In the genomic region with DNA sequence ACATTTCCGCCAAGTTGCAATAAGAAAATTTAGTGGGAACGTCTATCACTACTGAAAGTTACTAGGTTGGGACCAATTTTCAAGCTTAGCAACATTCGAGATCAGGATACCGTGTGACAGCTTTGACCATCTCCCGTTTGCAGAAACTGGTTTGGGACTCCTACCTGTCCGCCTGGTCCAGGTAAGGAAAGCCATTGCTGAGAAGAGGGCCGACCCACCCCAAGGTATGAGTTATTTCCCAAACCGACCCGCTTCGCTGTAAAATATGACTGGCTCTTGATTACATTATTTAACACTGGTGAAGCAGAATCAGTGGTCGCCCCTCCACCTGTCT, we compare ENCODE assay signal across 8 cellular contexts. TPM values are rescaled to one million over a fixed set of nuclear protein-coding genes. Genes with fewer than 3 reads are reported as not detected.
DNase-seq lines count a peak whose midpoint lies in the region; ATAC-seq and TF ChIP-seq lines count a peak whose summit lies in the region.

No MANE protein-coding gene starts in this region.

- H3K27me3 ChIP-seq in Caco-2 (replicated peaks; ENCODE audit: control insufficient read depth, insufficient read depth, low read length) (no peaks in the 10 kb centered on the region), MM.1S (replicated peaks; ENCODE audit: insufficient read depth, low read length) (no peaks in the 10 kb centered on the region), endocrine pancreas (ENCODE audit: control insufficient read depth, insufficient read depth, low read length) (no peaks in the 10 kb centered on the region)

- no peak for DNase-seq in Caco-2
- no peak for DNase-seq in MM.1S
- no peak for DNase-seq in omental fat pad (ENCODE audit: low spot score)
- no peak for DNase-seq in erythroblast (lab: John Stamatoyannopoulos, UW)
- no peak for DNase-seq in HT-29 (ENCODE audit: low spot score)
- DNase-seq in HPDE6-E6E7 (ENCODE audit: extremely low spot score): no peak

- H3K27me3 Mint-ChIP-seq in Caco-2 (ENCODE audit: insufficient read depth, unreplicated experiment): no peaks in the 10 kb centered on the region

- peaks cover 12% of the 10 kb centered on the region for H3F3A ChIP-seq in MM.1S (ENCODE audit: insufficient read depth, low read length)

- no peaks in the 10 kb centered on the region for H3K9me3 Mint-ChIP-seq in Caco-2 (ENCODE audit: unreplicated experiment)

- POLR2A ChIA-PET in Caco-2 (lab: Charles Lee): interaction anchor here (0.6 to 1.1 kb wide), 9 partner anchors 10 to 550 kb away, joined by 3 to 17 read pairs (median 4); no protein-coding TSS in a partner anchor

- H3K36me3 ChIP-seq in Caco-2 (ENCODE audit: control insufficient read depth, insufficient read depth, low read length) (no peaks in the 10 kb centered on the region), MM.1S (replicated peaks; ENCODE audit: insufficient read depth, low read length) (no peaks in the 10 kb centered on the region; the same call in 1 of the 2 replicates), endocrine pancreas (ENCODE audit: control insufficient read depth, insufficient read depth, low read length) (no peaks in the 10 kb centered on the region)

- H3K4me2 ChIP-seq in MM.1S (ENCODE audit: low read depth, low read length): peak overlapping the region; percentile 86

- H3K9me3 ChIP-seq in Caco-2 (no peaks in the 10 kb centered on the region), MM.1S (replicated peaks; ENCODE audit: insufficient read depth, low read length) (no peaks in the 10 kb centered on the region), endocrine pancreas (ENCODE audit: control insufficient read depth, low read length) (no peaks in the 10 kb centered on the region)

- H3K4me1 ChIP-seq in Caco-2 (peaks cover 8% of the 10 kb centered on the region; the same call in 1 of the 2 replicates), MM.1S (ENCODE audit: low read length) (peaks cover 11% of the 10 kb centered on the region), endocrine pancreas (ENCODE audit: control insufficient read depth, insufficient read depth, low read length) (peaks cover 7% of the 10 kb centered on the region)

- no TSS peak for BruUV-seq in Caco-2 (replicated peaks; lab: Mats Ljungman, UMichigan)

- H3K79me2 ChIP-seq in MM.1S (ENCODE audit: low read length): peaks cover 9% of the 10 kb centered on the region

- H3K27ac ChIP-seq in MM.1S (ENCODE audit: low read length): peak overlapping the region; percentile 86; the same call in 1 of the 2 replicates

- CTCF ChIA-PET in Caco-2 (lab: Charles Lee): interaction anchor here (1.0 to 1.3 kb wide), 4 partner anchors 40 to 193 kb away, joined by 3 to 13 read pairs (median 4); no protein-coding TSS in a partner anchor

- H3K36me3 Mint-ChIP-seq in Caco-2 (ENCODE audit: insufficient read depth, unreplicated experiment): peaks cover 14% of the 10 kb centered on the region

- peak; percentile 24 for ATAC-seq in omental fat pad (ENCODE audit: low FRiP score)
- no peak for ATAC-seq in HG03354 (IDR thresholded peaks at IDR 0.05; ENCODE audit: poor library complexity, severe bottlenecking, unreplicated experiment)

- peak overlapping the region; percentile 87 for H3K4me3 Mint-ChIP-seq in Caco-2 (ENCODE audit: unreplicated experiment)

- H3K9me2 ChIP-seq in MM.1S (replicated peaks; ENCODE audit: insufficient read depth, low read length): no peaks in the 10 kb centered on the region

- intact Hi-C loops in Caco-2 (cut with micrococcal nuclease; ENCODE audit: unreplicated experiment): no loop called here

- H3K4me1 Mint-ChIP-seq in Caco-2 (ENCODE audit: low read depth, unreplicated experiment): no peaks in the 10 kb centered on the region

- peak overlapping the region; percentile 96 for H3K27ac Mint-ChIP-seq in Caco-2 (ENCODE audit: unreplicated experiment)

- H2AFZ ChIP-seq in MM.1S (ENCODE audit: low read length): peak overlapping the region; percentile 59

- no peaks in the 10 kb centered on the region for H4K20me1 ChIP-seq in MM.1S (ENCODE audit: insufficient read depth, low read length)

- H3K4me3 ChIP-seq in Caco-2 (ENCODE audit: low read depth, low read length) (peak overlapping the region; percentile 64), MM.1S (ENCODE audit: low read length) (peak overlapping the region; percentile 86), endocrine pancreas (ENCODE audit: control insufficient read depth, insufficient read depth, low read length) (peak overlapping the region; percentile 92)

- TF ChIP-seq POLR2A in erythroblast (IDR thresholded peaks at IDR 0.05; ENCODE audit: low read length): no peak

- H3K9ac ChIP-seq in MM.1S (ENCODE audit: low read length): peak overlapping the region; percentile 88
- peak overlapping the region; percentile 88 for H3K9ac ChIP-seq in endocrine pancreas (ENCODE audit: control insufficient read depth, insufficient read depth, low read length)

- TF ChIP-seq CTCF in Caco-2 (IDR thresholded peaks at IDR 0.05; ENCODE audit: insufficient read depth in 1 of 2, low read depth in 1 of 2, low read length in 1 of 2, severe bottlenecking in 1 of 2, unreplicated experiment in 1 of 2) (no peak), MM.1S (IDR thresholded peaks at IDR 0.05; ENCODE audit: low read length) (no peak), omental fat pad (IDR thresholded peaks at IDR 0.05) (no peak)

RNA-seq across cellular contexts. Expression of a gene that starts 0.3 kb away (rescaled TPM):
- total RNA-seq in Caco-2 (2022) (0.66 and 0.67 TPM in 2 replicates), omental fat pad (1 to 10 TPM in 1 of 4 donors, under 1 TPM in 2, not detected in 1; 0.47 to 3.5 (median 0.56) TPM)
- not detected in 2 replicates for total RNA-seq in HT-29 (2014; rRNA removed; shearing (Covaris generic))

RNA-seq across cellular contexts. Expression of a gene that starts 0.3 kb away (rescaled TPM):
- total RNA-seq in Caco-2 (2022): 9.5 and 10.2 TPM in 2 replicates
- total RNA-seq in omental fat pad: 10 to 100 TPM; 21.3 to 54.5 (median 33.9) TPM
- total RNA-seq in HT-29 (2014; rRNA removed; shearing (Covaris generic)): 1.3 and 2.5 TPM in 2 replicates

RNA-seq across cellular contexts. Expression of a gene that starts 56.0 kb away (rescaled TPM):
- 162 and 179 TPM in 2 replicates for total RNA-seq in Caco-2 (2022)
- total RNA-seq in omental fat pad: 10 to 100 TPM; 10.7 to 22.1 (median 16.3) TPM
- 8.2 and 10.2 TPM in 2 replicates for total RNA-seq in HT-29 (2014; rRNA removed; shearing (Covaris generic))
